In genomic region chr3:129855454-129856419, GRCh38 we compare ENCODE assay signal across 8 cellular contexts. TPM values are rescaled to one million over a fixed set of nuclear protein-coding genes. Genes with fewer than 3 reads are reported as not detected.
DNase-seq lines count a peak whose midpoint lies in the region; ATAC-seq and TF ChIP-seq lines count a peak whose summit lies in the region.

No MANE protein-coding gene starts in this region.

- TF ChIP-seq CTCF in foreskin keratinocyte (conservative IDR thresholded peaks at IDR 0.05): no peak

- H3K27me3 ChIP-seq in foreskin keratinocyte: no peaks in the 10 kb centered on the region

- H3K4me1 ChIP-seq in foreskin keratinocyte: peaks cover 6% of the 10 kb centered on the region

- peak overlapping the region; percentile 36 for H3K27ac ChIP-seq in foreskin keratinocyte

- DNase-seq in HCEC 1CT: peak; percentile 63
- peak; percentile 76 for DNase-seq in SKM-1 treated with dmso at 0.1 percent for 144 hours (lab: John Stamatoyannopoulos, UW; ENCODE audit: unreplicated experiment)
- no peak for DNase-seq in foreskin keratinocyte
- DNase-seq in smooth muscle cell of the brain vasculature (ENCODE audit: low read depth, low spot score): peak; percentile 40
- no peak for DNase-seq in activated naive CD4-positive, alpha-beta T cell treated with anti-CD3 and anti-CD28 coated beads, Interleukin-2, amount 50 U/mL, for 16 hours
- DNase-seq in NCI-H187 (lab: John Stamatoyannopoulos, UW): no peak
- DNase-seq in NCI-H774 (lab: John Stamatoyannopoulos, UW): no peak
- no peak for DNase-seq in activated CD4-positive, alpha-beta T cell treated with anti-CD3 and anti-CD28 coated beads for 4 hours

- ATAC-seq in foreskin keratinocyte: no peak

RNA-seq across cellular contexts. Expression of gene TMCC1, which starts 37.8 kb away (rescaled TPM):
- total RNA-seq in foreskin keratinocyte: 23.1 and 26.5 TPM in 2 replicates
- 8.3 and 8.9 TPM in 2 replicates for polyA plus RNA-seq in foreskin keratinocyte

Comparison
In these comparisons a context has a peak if more than half of its experiments do, and no peak if none do; other contexts are left out.
1. DNase-seq: peak in HCEC 1CT (single experiment), SKM-1 treated with dmso at 0.1 percent for 144 hours (single experiment) and smooth muscle cell of the brain vasculature (single experiment); none in foreskin keratinocyte (0 of 2), activated naive CD4-positive, alpha-beta T cell treated with anti-CD3 and anti-CD28 coated beads, Interleukin-2, amount 50 U/mL, for 16 hours (single experiment), NCI-H187 (0 of 2), NCI-H774 (single experiment) and activated CD4-positive, alpha-beta T cell treated with anti-CD3 and anti-CD28 coated beads for 4 hours (0 of 2).